ENCODE assay signal across 9 cellular contexts in genomic region chr7:139094596-139094995, GRCh38. TPM values are rescaled to one million over a fixed set of nuclear protein-coding genes. Genes with fewer than 3 reads are reported as not detected.
DNase-seq lines count a peak whose midpoint lies in the region; ATAC-seq and TF ChIP-seq lines count a peak whose summit lies in the region.
"Had no signal": no experiment of that assay in that cellular context is flagged by ENCODE, and none has a peak within 500 bp of the region (broad histone marks: within the 10 kb centered on the region; RNA-seq: fewer than 3 reads in every experiment).

No MANE protein-coding gene starts in this region.

- DNase-seq in chondrocyte (ENCODE audit: low spot score) (no peak), osteoblast (ENCODE audit: insufficient read length, low spot score, missing footprints) (peak; percentile 93), iPS-NIHi11 (ENCODE audit: low spot score) (no peak), GM03348 (ENCODE audit: low spot score) (no peak)

- no peaks in the 10 kb centered on the region for H3K27me3 Mint-ChIP-seq in chondrocyte (ENCODE audit: low read depth)

- H4K20me1 ChIP-seq in osteoblast (ENCODE audit: insufficient read depth, low read length): peaks cover 6% of the 10 kb centered on the region

- H3K79me2 ChIP-seq in osteoblast (ENCODE audit: insufficient read depth, low read length): peaks cover 71% of the 10 kb centered on the region

- peaks cover 31% of the 10 kb centered on the region for H3K4me1 Mint-ChIP-seq in chondrocyte (ENCODE audit: low read depth)

- H3K27ac ChIP-seq in HUES6 (ENCODE audit: low read depth, low read length): peak overlapping the region; percentile 58; the same call in 1 of the 2 replicates
- H3K27ac ChIP-seq in osteoblast (ENCODE audit: low read depth, low read length): peak overlapping the region; percentile 11

- ATAC-seq in GM19023 (IDR thresholded peaks at IDR 0.05; ENCODE audit: unreplicated experiment) (peak; percentile 14), HG03139 (IDR thresholded peaks at IDR 0.05; ENCODE audit: unreplicated experiment) (no peak), HG03280 (IDR thresholded peaks at IDR 0.05; ENCODE audit: unreplicated experiment) (no peak)
- ATAC-seq: HepG2 had no signal

- H3K9ac ChIP-seq in HUES6 (ENCODE audit: low read length): no peak overlapping the region

- no peak for TF ChIP-seq CTCF in chondrocyte (IDR thresholded peaks at IDR 0.05)
- no peak for TF ChIP-seq CTCF in osteoblast (IDR thresholded peaks at IDR 0.05; ENCODE audit: extremely low read depth, low read depth, low read length)

- H3K27me3 ChIP-seq in HUES6 (ENCODE audit: control insufficient read depth, insufficient read depth, low read length) (no peaks in the 10 kb centered on the region), osteoblast (ENCODE audit: insufficient read depth, low read length) (no peaks in the 10 kb centered on the region)

- no peaks in the 10 kb centered on the region for H3K9me3 ChIP-seq in HUES6 (ENCODE audit: control insufficient read depth, insufficient read depth, low read depth, low read length)
- H3K9me3 ChIP-seq in osteoblast (ENCODE audit: low read depth, low read length): no peaks in the 10 kb centered on the region

- H3K36me3 ChIP-seq in HUES6 (ENCODE audit: control insufficient read depth, insufficient read depth, low read length) (peaks cover 16% of the 10 kb centered on the region; the same call in 1 of the 2 replicates), osteoblast (ENCODE audit: insufficient read depth, low read length) (peaks cover 3% of the 10 kb centered on the region)

- H3K27ac Mint-ChIP-seq in chondrocyte (ENCODE audit: unreplicated experiment): peak overlapping the region; percentile 70

- H3K4me1 ChIP-seq in HUES6 (ENCODE audit: control insufficient read depth, insufficient read depth, low read length) (peaks cover 42% of the 10 kb centered on the region), osteoblast (ENCODE audit: insufficient read depth, low read length) (peaks cover 25% of the 10 kb centered on the region)

- no peak overlapping the region for H3K4me3 ChIP-seq in HUES6 (ENCODE audit: low read depth, low read length)
- peak overlapping the region; percentile 48 for H3K4me3 ChIP-seq in osteoblast (ENCODE audit: insufficient read depth, low read length)

- no peaks in the 10 kb centered on the region for H3K9me3 Mint-ChIP-seq in chondrocyte (ENCODE audit: low read depth)

- peak overlapping the region; percentile 79 for H2AFZ ChIP-seq in osteoblast (ENCODE audit: low read length)

- no peaks in the 10 kb centered on the region for H3K36me3 Mint-ChIP-seq in chondrocyte (ENCODE audit: low read depth)

- H3K4me3 Mint-ChIP-seq in chondrocyte (ENCODE audit: unreplicated experiment): peak overlapping the region; percentile 19

- H3K4me2 ChIP-seq in osteoblast (ENCODE audit: insufficient read depth, low read length): peak overlapping the region; percentile 84

RNA-seq across cellular contexts. Expression of gene ZC3HAV1, which starts 14.9 kb away (rescaled TPM):
- total RNA-seq in chondrocyte (33.8 to 38.3 TPM (median 34.1 TPM) in 3 replicates), osteoblast (42.4 and 44.5 TPM in 2 replicates)

RNA-seq across cellular contexts. Expression of gene ZC3HAV1L, which starts 58.8 kb away (rescaled TPM):
- total RNA-seq in chondrocyte (9.9 to 11.0 TPM in 2 of 3 replicates, not detected in the other), osteoblast (17.1 and 17.4 TPM in 2 replicates)
